ENCODE assay signal across 16 cellular contexts in genomic region chr22:49433717-49434611, GRCh38.
DNase-seq lines count a peak whose midpoint lies in the region; ATAC-seq and TF ChIP-seq lines count a peak whose summit lies in the region.
"Had no signal": no experiment of that assay in that cellular context is flagged by ENCODE, and none has a peak within 500 bp of the region (broad histone marks: within the 10 kb centered on the region; RNA-seq: fewer than 3 reads in every experiment).

No MANE protein-coding gene starts in this region.

- H3K36me3 ChIP-seq in HCT116 (ENCODE audit: control insufficient read depth in 1 of 2, insufficient read depth in 2 of 2, low read length in 2 of 2): no peaks in the 10 kb centered on the region
- H3K36me3 ChIP-seq: prostate gland had no signal

- no peaks in the 10 kb centered on the region for H3K9me2 ChIP-seq in HCT116 (ENCODE audit: insufficient read depth)

- H4K20me1 ChIP-seq in HCT116 (ENCODE audit: insufficient read depth): no peaks in the 10 kb centered on the region

- TF ChIP-seq CTCF in Calu3 (IDR thresholded peaks at IDR 0.05; ENCODE audit: unreplicated experiment): peak; percentile 37
- TF ChIP-seq CTCF in HCT116 (IDR thresholded peaks at IDR 0.05 in 2 of 3, conservative IDR thresholded peaks at IDR 0.05 in 1 of 3; ENCODE audit: borderline replicate concordance in 1 of 3, insufficient read depth in 1 of 3, low read depth in 2 of 3, low read length in 2 of 3): peak; percentile 33 to 48 (median 48); a peak in 5 of 6 replicates

- BruUV-seq in Calu3 (replicated peaks; lab: Mats Ljungman, UMichigan) (no TSS peak), HCT116 (replicated peaks; lab: Mats Ljungman, UMichigan) (no TSS peak)

- no peak overlapping the region for H3K27ac ChIP-seq in HCT116 (ENCODE audit: low read depth, low read length)
- H3K27ac ChIP-seq: prostate gland had no signal

- H3K4me3 ChIP-seq in HCT116 (replicated peaks in 1 of 2; ENCODE audit: low read depth in 1 of 2, low read length in 2 of 2): no peak overlapping the region
- H3K4me3 ChIP-seq: prostate gland had no signal

- CTCF ChIA-PET in Calu3 (lab: Charles Lee) (interaction anchor here (0.7 to 1.7 kb wide), 9 partner anchors 12 to 198 kb away, joined by 3 to 20 read pairs (median 4); no protein-coding TSS in a partner anchor), HCT116 (lab: Charles Lee) (interaction anchor here (0.7 to 1.8 kb wide), 5 partner anchors 8 to 268 kb away, joined by 3 to 17 read pairs (median 8); no protein-coding TSS in a partner anchor)

- H3K4me1 ChIP-seq in HCT116 (ENCODE audit: control insufficient read depth in 1 of 2, insufficient read depth in 2 of 2, low read length in 2 of 2): no peaks in the 10 kb centered on the region
- H3K4me1 ChIP-seq: prostate gland had no signal

- intact Hi-C loops in Calu3 (cut with micrococcal nuclease; ENCODE audit: unreplicated experiment) (loop anchor here (2.0 to 5.0 kb wide), 2 partner anchors 113 to 199 kb away; no protein-coding TSS in a partner anchor), HCT116 (cut with micrococcal nuclease) (loop anchor here (1.0 to 10.0 kb wide), 2 partner anchors 101 to 198 kb away; no protein-coding TSS in a partner anchor)

- no peaks in the 10 kb centered on the region for H3K9me3 ChIP-seq in HCT116 (ENCODE audit: control insufficient read depth in 1 of 2, insufficient read depth in 1 of 2, low read depth in 1 of 2, low read length in 2 of 2)
- H3K9me3 ChIP-seq: prostate gland had no signal

- no peaks in the 10 kb centered on the region for H3K36me3 Mint-ChIP-seq in Calu3 (ENCODE audit: insufficient read depth, unreplicated experiment)
- H3K36me3 Mint-ChIP-seq: activated naive CD8-positive, alpha-beta T cell treated with anti-CD3 and anti-CD28 coated beads for 36 hours; CD4-positive, CD25-positive, alpha-beta regulatory T cell had no signal

- no peak overlapping the region for H3K9ac ChIP-seq in HCT116 (ENCODE audit: low read length)

- H3K4me3 Mint-ChIP-seq in Calu3 (ENCODE audit: low read depth, unreplicated experiment): no peak overlapping the region
- H3K4me3 Mint-ChIP-seq: activated naive CD8-positive, alpha-beta T cell treated with anti-CD3 and anti-CD28 coated beads for 36 hours; CD4-positive, CD25-positive, alpha-beta regulatory T cell; stimulated activated naive CD8-positive, alpha-beta T cell treated with anti-CD3 and anti-CD28 coated beads, Interleukin-15, amount 100 ng/mL, for 72 hours had no signal

- no peaks in the 10 kb centered on the region for H3K4me1 Mint-ChIP-seq in Calu3 (ENCODE audit: low read depth, unreplicated experiment)
- H3K4me1 Mint-ChIP-seq: activated naive CD8-positive, alpha-beta T cell treated with anti-CD3 and anti-CD28 coated beads for 36 hours; CD4-positive, CD25-positive, alpha-beta regulatory T cell; stimulated activated naive CD8-positive, alpha-beta T cell treated with anti-CD3 and anti-CD28 coated beads, Interleukin-15, amount 100 ng/mL, for 72 hours had no signal

- H3K27me3 ChIP-seq in HCT116 (ENCODE audit: insufficient read depth, low read length): peaks cover 3% of the 10 kb centered on the region; the same call in 1 of the 2 replicates

- no peaks in the 10 kb centered on the region for H3K9me3 Mint-ChIP-seq in Calu3 (ENCODE audit: low read depth, unreplicated experiment)
- H3K9me3 Mint-ChIP-seq: activated naive CD8-positive, alpha-beta T cell treated with anti-CD3 and anti-CD28 coated beads for 36 hours had no signal

- peak; percentile 91 for ATAC-seq in HCT116
- ATAC-seq in SK-N-SH treated with all-trans-retinoic acid at 6 μM for 48 hours: peak; percentile 60
- no peak for ATAC-seq in GM18858 (IDR thresholded peaks at IDR 0.05; ENCODE audit: unreplicated experiment)
- ATAC-seq in HG03521 (IDR thresholded peaks at IDR 0.05; ENCODE audit: unreplicated experiment): no peak
- ATAC-seq: left colon; Panc1; stimulated activated naive CD8-positive, alpha-beta T cell treated with anti-CD3 and anti-CD28 coated beads, Interleukin-15, amount 100 ng/mL, for 72 hours had no signal

- no peak for TF ChIP-seq POLR2A in HCT116 (IDR thresholded peaks at IDR 0.05; ENCODE audit: borderline replicate concordance, extremely low read depth, insufficient read depth, insufficient read length)

- no peak overlapping the region for H2AFZ ChIP-seq in HCT116 (ENCODE audit: low read depth, low read length, poor library complexity, severe bottlenecking)

- TF ChIP-seq RAD21 in HCT116 (IDR thresholded peaks at IDR 0.05; ENCODE audit: low read depth): peak; percentile 60

- POLR2A ChIA-PET in HCT116 (lab: Charles Lee): no interaction called here

- H3K27me3 Mint-ChIP-seq in Calu3 (ENCODE audit: unreplicated experiment): peaks cover 61% of the 10 kb centered on the region

- no peak overlapping the region for H3K4me2 ChIP-seq in HCT116 (ENCODE audit: low read length)

- RAD21 ChIA-PET in HCT116 (lab: Charles Lee; ENCODE audit: low non-redundant PET in 1 of 2, low total read pairs in 2 of 2, uncharacterized antibody in 2 of 2, unreplicated experiment in 2 of 2): interaction anchor here (0.6 to 0.8 kb wide), 2 partner anchors 117 to 199 kb away, joined by 3 read pairs; no protein-coding TSS in a partner anchor

- H3K27ac Mint-ChIP-seq in Calu3 (ENCODE audit: unreplicated experiment): no peak overlapping the region
- H3K27ac Mint-ChIP-seq: activated naive CD8-positive, alpha-beta T cell treated with anti-CD3 and anti-CD28 coated beads for 36 hours; CD4-positive, CD25-positive, alpha-beta regulatory T cell; stimulated activated naive CD8-positive, alpha-beta T cell treated with anti-CD3 and anti-CD28 coated beads, Interleukin-15, amount 100 ng/mL, for 72 hours had no signal

- H3K79me2 ChIP-seq in HCT116 (ENCODE audit: insufficient read depth, low read length): no peaks in the 10 kb centered on the region

- peak; percentile 71 for DNase-seq in Calu3
- DNase-seq in HCT116 (ENCODE audit: low read depth, low spot score): no peak
- DNase-seq in mesenteric fat pad (ENCODE audit: low spot score): peak; percentile 81
- no peak for DNase-seq in stimulated activated CD4-positive, alpha-beta T cell treated with anti-CD3 and anti-CD28 coated beads, Interleukin-4, amount 100 ng/mL, for 24 hours
- DNase-seq: activated CD4-positive, CD25-positive, alpha-beta regulatory T cell treated with anti-CD3 and anti-CD28 coated beads, Interleukin-2, amount 50 U/mL, for 72 hours; activated naive CD8-positive, alpha-beta T cell treated with anti-CD3 and anti-CD28 coated beads for 36 hours; CD4-positive, CD25-positive, alpha-beta regulatory T cell; left colon; NCI-H2171; stimulated activated naive CD8-positive, alpha-beta T cell treated with anti-CD3 and anti-CD28 coated beads, Interleukin-15, amount 100 ng/mL, for 72 hours; T-helper 1 cell had no signal

TF ChIP-seq in HCT116, 20 proteins besides CTCF, POLR2A, EP300 and RAD21:
- no peak for TF ChIP-seq SRF (IDR thresholded peaks at IDR 0.05; ENCODE audit: low read depth)

TF ChIP-seq in SK-N-SH treated with all-trans-retinoic acid at 6 μM for 48 hours, 23 proteins besides CTCF, POLR2A, EP300 and RAD21:
- no peak for TF ChIP-seq ZNF70 (CRISPR knock-in tag; IDR thresholded peaks at IDR 0.05)

Comparison
In these comparisons a context has a peak if more than half of its experiments do, and no peak if none do; other contexts are left out.
1. DNase-seq: peak in Calu3 (single experiment) and mesenteric fat pad (single experiment); none in HCT116 (single experiment) and stimulated activated CD4-positive, alpha-beta T cell treated with anti-CD3 and anti-CD28 coated beads, Interleukin-4, amount 100 ng/mL, for 24 hours (single experiment).
2. ATAC-seq: peak in HCT116 (single experiment) and SK-N-SH treated with all-trans-retinoic acid at 6 μM for 48 hours (single experiment); none in GM18858 (single experiment) and HG03521 (single experiment).